Comparison of ENCODE assay signal across 17 cellular contexts in genomic region chr4:143302526-143302925, GRCh38. TPM values are rescaled to one million over a fixed set of nuclear protein-coding genes. Genes with fewer than 3 reads are reported as not detected.
DNase-seq lines count a peak whose midpoint lies in the region; ATAC-seq, FAIRE-seq and TF ChIP-seq lines count a peak whose summit lies in the region.
"Had no signal": no experiment of that assay in that cellular context is flagged by ENCODE, and none has a peak within 500 bp of the region (broad histone marks: within the 10 kb centered on the region; RNA-seq: fewer than 3 reads in every experiment).

No MANE protein-coding gene starts in this region.

- FAIRE-seq in H54 (lab: Jason Lieb, UNC), result no peak
- FAIRE-seq: bronchial epithelial cell had no signal

- H3K4me1 ChIP-seq in A673 (ENCODE audit: insufficient read depth, low read length, poor library complexity, severe bottlenecking), result peaks cover 21% of the 10 kb centered on the region
- H3K4me1 ChIP-seq: SJSA1 had no signal

- H3K4me1 Mint-ChIP-seq in nephron progenitor cell, result no peaks in the 10 kb centered on the region
- H3K4me1 Mint-ChIP-seq: activated naive CD4-positive, alpha-beta T cell treated with anti-CD3 and anti-CD28 coated beads, Interleukin-2, amount 50 U/mL, for 24 hours had no signal

- peak overlapping the region; percentile 3 for H3K27ac ChIP-seq in A673 (ENCODE audit: low read depth, low read length, poor library complexity, severe bottlenecking)
- H3K27ac ChIP-seq: SJSA1 had no signal

- H3K4me3 ChIP-seq in A673 (ENCODE audit: low read depth, low read length, poor library complexity, severe bottlenecking), result no peak overlapping the region
- no peak overlapping the region for H3K4me3 ChIP-seq in cardiac fibroblast (replicated peaks in 1 of 2; ENCODE audit: low read depth in 2 of 2, low read length in 2 of 2)
- H3K4me3 ChIP-seq: SJSA1 had no signal

- no peak overlapping the region for H3K27ac Mint-ChIP-seq in nephron progenitor cell
- H3K27ac Mint-ChIP-seq: activated naive CD4-positive, alpha-beta T cell treated with anti-CD3 and anti-CD28 coated beads, Interleukin-2, amount 50 U/mL, for 24 hours; activated T-cell treated with anti-CD3 and anti-CD28 coated beads, Interleukin-2, amount 50 U/mL, for 72 hours; CD4-positive, alpha-beta T cell; T-helper 2 cell treated with Interferon-gamma antibody and Interleukin-4, amounts not matched to agents 5 μg/mL and 100 μg/mL, for 36 hours had no signal

- H3K36me3 ChIP-seq in A673 (ENCODE audit: insufficient read depth, low read length, poor library complexity, severe bottlenecking), result no peaks in the 10 kb centered on the region
- H3K36me3 ChIP-seq: SJSA1 had no signal

- POLR2A ChIA-PET in A673 (lab: Charles Lee; ENCODE audit: low non-redundant PET), result no interaction called here

- no peak for TF ChIP-seq POLR2A in H54 (IDR thresholded peaks at IDR 0.05; ENCODE audit: low read depth, low read length)

- no peaks in the 10 kb centered on the region for H3K27me3 Mint-ChIP-seq in nephron progenitor cell (ENCODE audit: low read depth, poor library complexity)

- ATAC-seq in GM18909 (IDR thresholded peaks at IDR 0.05; ENCODE audit: poor library complexity, unreplicated experiment), result no peak
- ATAC-seq: activated T-cell treated with anti-CD3 and anti-CD28 coated beads, Interleukin-2, amount 50 U/mL, for 72 hours; left colon had no signal

- no TSS peak for BruUV-seq in A673 (replicated peaks; lab: Mats Ljungman, UMichigan)

- H3K4me3 Mint-ChIP-seq in nephron progenitor cell, result no peak overlapping the region
- H3K4me3 Mint-ChIP-seq: activated naive CD4-positive, alpha-beta T cell treated with anti-CD3 and anti-CD28 coated beads, Interleukin-2, amount 50 U/mL, for 24 hours; activated T-cell treated with anti-CD3 and anti-CD28 coated beads, Interleukin-2, amount 50 U/mL, for 72 hours; CD4-positive, alpha-beta T cell; T-helper 2 cell treated with Interferon-gamma antibody and Interleukin-4, amounts not matched to agents 5 μg/mL and 100 μg/mL, for 36 hours had no signal

- no peaks in the 10 kb centered on the region for H3K36me3 Mint-ChIP-seq in nephron progenitor cell (ENCODE audit: low read depth)
- H3K36me3 Mint-ChIP-seq: activated naive CD4-positive, alpha-beta T cell treated with anti-CD3 and anti-CD28 coated beads, Interleukin-2, amount 50 U/mL, for 24 hours had no signal

- H3K27me3 ChIP-seq in A673 (replicated peaks; ENCODE audit: insufficient read depth, low read depth, low read length, poor library complexity), result no peaks in the 10 kb centered on the region
- H3K27me3 ChIP-seq: SJSA1 had no signal

- CTCF ChIA-PET in A673 (lab: Charles Lee), result no interaction called here

- DNase-seq in A673 (ENCODE audit: low spot score) (peak; percentile 86), M059J (ENCODE audit: low read depth) (peak; percentile 9), cardiac fibroblast (ENCODE audit: low read depth in 2 of 2) (peak; percentile 42 to 88), left kidney (ENCODE audit: low read depth, low spot score) (peak; percentile 36), H54 (ENCODE audit: insufficient read length, low spot score) (no peak), HT-29 (ENCODE audit: low spot score) (no peak), nephron progenitor cell (no peak)
- DNase-seq: activated T-cell treated with anti-CD3 and anti-CD28 coated beads, Interleukin-2, amount 50 U/mL, for 72 hours; CD4-positive, alpha-beta T cell; glutamatergic neuron; left colon; NCI-H526 treated with DMSO at 0.1 percent for 48 hours had no signal

- no peaks in the 10 kb centered on the region for H3K9me3 Mint-ChIP-seq in nephron progenitor cell
- H3K9me3 Mint-ChIP-seq: activated naive CD4-positive, alpha-beta T cell treated with anti-CD3 and anti-CD28 coated beads, Interleukin-2, amount 50 U/mL, for 24 hours; activated T-cell treated with anti-CD3 and anti-CD28 coated beads, Interleukin-2, amount 50 U/mL, for 72 hours; CD4-positive, alpha-beta T cell; T-helper 2 cell treated with Interferon-gamma antibody and Interleukin-4, amounts not matched to agents 5 μg/mL and 100 μg/mL, for 36 hours had no signal

- no peak for TF ChIP-seq CTCF in A673 (conservative IDR thresholded peaks at IDR 0.05; ENCODE audit: low read depth, low read length)
- TF ChIP-seq CTCF in cardiac fibroblast (IDR thresholded peaks at IDR 0.05; ENCODE audit: low read depth, low read length), result no peak
- no peak for TF ChIP-seq CTCF in nephron progenitor cell (IDR thresholded peaks at IDR 0.05)

- no peaks in the 10 kb centered on the region for H3K9me3 ChIP-seq in A673 (ENCODE audit: low read depth, low read length, poor library complexity, severe bottlenecking)
- H3K9me3 ChIP-seq: SJSA1 had no signal

- intact Hi-C loops in A673 (cut with micrococcal nuclease; ENCODE audit: unreplicated experiment), result loop anchor here (2.0 kb wide), 1 partner anchor 56 kb away; no protein-coding TSS in a partner anchor

RNA-seq across cellular contexts. Expression of gene GAB1, which starts 34.1 kb away (rescaled TPM):
- total RNA-seq in A673 (2021), result 27.6 and 32.8 TPM in 2 replicates
- 5.2 and 6.9 TPM in 2 replicates for total RNA-seq in M059J (2014; rRNA removed; shearing (Covaris generic))
- total RNA-seq in HT-29 (2014; rRNA removed; shearing (Covaris generic)), result 7.8 and 8.7 TPM in 2 replicates

Comparison
In these comparisons a context has a peak if more than half of its experiments do, and no peak if none do; other contexts are left out.
1. DNase-seq: peak in A673 (single experiment), M059J (single experiment), cardiac fibroblast (2 of 2) and left kidney (single experiment); none in H54 (single experiment), HT-29 (single experiment) and nephron progenitor cell (single experiment).